In the genomic region with DNA sequence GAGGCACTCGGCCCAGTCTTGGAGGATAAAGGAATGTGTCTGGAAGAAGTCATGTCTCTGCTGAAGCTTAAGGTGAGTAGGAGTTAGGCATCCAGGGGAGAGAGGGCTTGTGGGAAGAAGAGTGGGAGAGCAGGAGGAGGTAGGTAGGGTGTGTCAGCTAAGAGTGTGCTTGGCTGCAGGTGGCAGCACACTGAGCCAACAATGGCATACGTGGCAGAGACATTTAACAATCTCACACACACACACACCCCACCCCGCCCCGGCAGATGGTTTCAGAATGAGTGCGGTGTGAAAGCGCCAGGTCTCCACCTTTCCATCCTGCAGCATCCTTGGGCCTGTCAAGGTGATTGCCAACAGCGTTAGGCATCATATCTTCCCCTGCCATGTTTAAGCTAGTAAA, we compare ENCODE assay signal across 9 cellular contexts. TPM values are rescaled to one million over a fixed set of nuclear protein-coding genes. Genes with fewer than 3 reads are reported as not detected.
DNase-seq lines count a peak whose midpoint lies in the region; ATAC-seq and TF ChIP-seq lines count a peak whose summit lies in the region.
"Had no signal": no experiment of that assay in that cellular context is flagged by ENCODE, and none has a peak within 500 bp of the region (broad histone marks: within the 10 kb centered on the region; RNA-seq: fewer than 3 reads in every experiment).

No MANE protein-coding gene starts in this region.

- no peaks in the 10 kb centered on the region for H3K36me3 Mint-ChIP-seq in stimulated activated effector memory CD8-positive, alpha-beta T cell treated with anti-CD3 and anti-CD28 coated beads, Interleukin-12 subunit alpha, Interleukin-12 subunit beta, amount 100 ng/mL, for 72 hours
- H3K36me3 Mint-ChIP-seq in neural progenitor cell: peaks cover 3% of the 10 kb centered on the region
- H3K36me3 Mint-ChIP-seq in glutamatergic neuron (ENCODE audit: unreplicated experiment): peaks cover 10% of the 10 kb centered on the region
- H3K36me3 Mint-ChIP-seq in nephron progenitor cell (ENCODE audit: low read depth): peaks cover 12% of the 10 kb centered on the region

- no peaks in the 10 kb centered on the region for H4K20me1 ChIP-seq in neural progenitor cell (ENCODE audit: low read depth)

- ATAC-seq in stimulated activated effector memory CD8-positive, alpha-beta T cell treated with anti-CD3 and anti-CD28 coated beads, Interleukin-12 subunit alpha, Interleukin-12 subunit beta, amount 100 ng/mL, for 72 hours: peak; percentile 88

- H3K27ac Mint-ChIP-seq in stimulated activated effector memory CD8-positive, alpha-beta T cell treated with anti-CD3 and anti-CD28 coated beads, Interleukin-12 subunit alpha, Interleukin-12 subunit beta, amount 100 ng/mL, for 72 hours: no peak overlapping the region
- H3K27ac Mint-ChIP-seq in neural progenitor cell (no peak overlapping the region), glutamatergic neuron (ENCODE audit: unreplicated experiment) (no peak overlapping the region), nephron progenitor cell (no peak overlapping the region)

- no peaks in the 10 kb centered on the region for H3F3A ChIP-seq in neural progenitor cell (ENCODE audit: low read depth)

- no peaks in the 10 kb centered on the region for H3K36me3 ChIP-seq in colonic mucosa
- H3K36me3 ChIP-seq in neural progenitor cell: no peaks in the 10 kb centered on the region

- H3K9me3 ChIP-seq in colonic mucosa (no peaks in the 10 kb centered on the region), neural progenitor cell (ENCODE audit: low read depth) (no peaks in the 10 kb centered on the region)

- no peak overlapping the region for H3K4me2 ChIP-seq in neural progenitor cell

- no peaks in the 10 kb centered on the region for H3K4me1 ChIP-seq in colonic mucosa
- H3K4me1 ChIP-seq in neural progenitor cell: no peaks in the 10 kb centered on the region

- no peaks in the 10 kb centered on the region for H3K79me2 ChIP-seq in neural progenitor cell (ENCODE audit: low read depth)

- no peak overlapping the region for H3K4me3 Mint-ChIP-seq in stimulated activated effector memory CD8-positive, alpha-beta T cell treated with anti-CD3 and anti-CD28 coated beads, Interleukin-12 subunit alpha, Interleukin-12 subunit beta, amount 100 ng/mL, for 72 hours
- H3K4me3 Mint-ChIP-seq in neural progenitor cell (no peak overlapping the region), glutamatergic neuron (ENCODE audit: unreplicated experiment) (no peak overlapping the region), nephron progenitor cell (no peak overlapping the region)

- intact Hi-C loops in colonic mucosa (cut with DNase I): no loop called here

- H3K27ac ChIP-seq in colonic mucosa (peak overlapping the region; percentile 42), neural progenitor cell (no peak overlapping the region)

- no peaks in the 10 kb centered on the region for H3K9me3 Mint-ChIP-seq in stimulated activated effector memory CD8-positive, alpha-beta T cell treated with anti-CD3 and anti-CD28 coated beads, Interleukin-12 subunit alpha, Interleukin-12 subunit beta, amount 100 ng/mL, for 72 hours
- H3K9me3 Mint-ChIP-seq in neural progenitor cell: peaks cover 3% of the 10 kb centered on the region
- H3K9me3 Mint-ChIP-seq in glutamatergic neuron (ENCODE audit: unreplicated experiment): peaks cover 2% of the 10 kb centered on the region
- peaks cover 14% of the 10 kb centered on the region for H3K9me3 Mint-ChIP-seq in nephron progenitor cell

- H3K27me3 ChIP-seq in colonic mucosa (no peaks in the 10 kb centered on the region), neural progenitor cell (no peaks in the 10 kb centered on the region)

- H3K9ac ChIP-seq in colonic mucosa (ENCODE audit: low read depth in 2 of 2, low read length in 2 of 2) (no peak overlapping the region), neural progenitor cell (no peak overlapping the region)

- peaks cover 19% of the 10 kb centered on the region for H3K4me1 Mint-ChIP-seq in stimulated activated effector memory CD8-positive, alpha-beta T cell treated with anti-CD3 and anti-CD28 coated beads, Interleukin-12 subunit alpha, Interleukin-12 subunit beta, amount 100 ng/mL, for 72 hours
- no peaks in the 10 kb centered on the region for H3K4me1 Mint-ChIP-seq in neural progenitor cell
- no peaks in the 10 kb centered on the region for H3K4me1 Mint-ChIP-seq in glutamatergic neuron (ENCODE audit: low read depth, unreplicated experiment)
- no peaks in the 10 kb centered on the region for H3K4me1 Mint-ChIP-seq in nephron progenitor cell

- H3K4me3 ChIP-seq in colonic mucosa (no peak overlapping the region), neural progenitor cell (no peak overlapping the region)

- H2AFZ ChIP-seq in neural progenitor cell (replicated peaks): no peak overlapping the region

- peak; percentile 68 for DNase-seq in activated CD8-positive, alpha-beta memory T cell treated with anti-CD3 and anti-CD28 coated beads, Interleukin-2, amount 50 U/mL, for 48 hours
- no peak for DNase-seq in activated CD8-positive, alpha-beta memory T cell treated with anti-CD3 and anti-CD28 coated beads for 24 hours
- DNase-seq in NCI-H226 (peak; percentile 84), colonic mucosa (peak; percentile 86), neural progenitor cell (ENCODE audit: low spot score) (no peak), glutamatergic neuron (no peak), nephron progenitor cell (no peak)
- peak in 1 of 2 donors; percentile 62 for DNase-seq in stimulated activated effector memory CD8-positive, alpha-beta T cell treated with anti-CD3 and anti-CD28 coated beads, Interleukin-12 subunit alpha, Interleukin-12 subunit beta, amount 100 ng/mL, for 72 hours (ENCODE audit: low spot score in 2 of 2)

- no peak for TF ChIP-seq CTCF in colonic mucosa (IDR thresholded peaks at IDR 0.05)
- TF ChIP-seq CTCF in neural progenitor cell (IDR thresholded peaks at IDR 0.05): no peak
- TF ChIP-seq CTCF in glutamatergic neuron (IDR thresholded peaks at IDR 0.05; ENCODE audit: partially characterized antibody, unreplicated experiment): no peak
- TF ChIP-seq CTCF in nephron progenitor cell (IDR thresholded peaks at IDR 0.05): no peak

- H3K27me3 Mint-ChIP-seq in neural progenitor cell (ENCODE audit: insufficient read depth, low read depth): peaks cover 4% of the 10 kb centered on the region
- peaks cover 4% of the 10 kb centered on the region for H3K27me3 Mint-ChIP-seq in glutamatergic neuron (ENCODE audit: unreplicated experiment)
- H3K27me3 Mint-ChIP-seq in nephron progenitor cell (ENCODE audit: low read depth, poor library complexity): peaks cover 3% of the 10 kb centered on the region

RNA-seq across cellular contexts. Expression of gene ARPC1A, which starts 11.2 kb away (rescaled TPM):
- total RNA-seq in colonic mucosa: 100 to 1,000 TPM; 173 to 231 TPM
- total RNA-seq in neural progenitor cell (ENCODE audit: low replicate concordance): 143 and 154 TPM in 2 replicates
- 173 TPM for total RNA-seq in glutamatergic neuron (ENCODE audit: unreplicated experiment)

RNA-seq across cellular contexts. Expression of gene MYH16, which starts 41.9 kb away (rescaled TPM):
- total RNA-seq in colonic mucosa (not detected), neural progenitor cell (ENCODE audit: low replicate concordance) (not detected in 2 replicates), glutamatergic neuron (ENCODE audit: unreplicated experiment) (not detected)
- total RNA-seq: OCI-LY7 had no signal

Comparison
In these comparisons a context has a peak if more than half of its experiments do, and no peak if none do; other contexts are left out.
1. DNase-seq: peak in activated CD8-positive, alpha-beta memory T cell treated with anti-CD3 and anti-CD28 coated beads, Interleukin-2, amount 50 U/mL, for 48 hours (single experiment), NCI-H226 (single experiment) and colonic mucosa (single experiment); none in activated CD8-positive, alpha-beta memory T cell treated with anti-CD3 and anti-CD28 coated beads for 24 hours (single experiment), neural progenitor cell (single experiment), glutamatergic neuron (single experiment) and nephron progenitor cell (single experiment).